In the genomic region with DNA sequence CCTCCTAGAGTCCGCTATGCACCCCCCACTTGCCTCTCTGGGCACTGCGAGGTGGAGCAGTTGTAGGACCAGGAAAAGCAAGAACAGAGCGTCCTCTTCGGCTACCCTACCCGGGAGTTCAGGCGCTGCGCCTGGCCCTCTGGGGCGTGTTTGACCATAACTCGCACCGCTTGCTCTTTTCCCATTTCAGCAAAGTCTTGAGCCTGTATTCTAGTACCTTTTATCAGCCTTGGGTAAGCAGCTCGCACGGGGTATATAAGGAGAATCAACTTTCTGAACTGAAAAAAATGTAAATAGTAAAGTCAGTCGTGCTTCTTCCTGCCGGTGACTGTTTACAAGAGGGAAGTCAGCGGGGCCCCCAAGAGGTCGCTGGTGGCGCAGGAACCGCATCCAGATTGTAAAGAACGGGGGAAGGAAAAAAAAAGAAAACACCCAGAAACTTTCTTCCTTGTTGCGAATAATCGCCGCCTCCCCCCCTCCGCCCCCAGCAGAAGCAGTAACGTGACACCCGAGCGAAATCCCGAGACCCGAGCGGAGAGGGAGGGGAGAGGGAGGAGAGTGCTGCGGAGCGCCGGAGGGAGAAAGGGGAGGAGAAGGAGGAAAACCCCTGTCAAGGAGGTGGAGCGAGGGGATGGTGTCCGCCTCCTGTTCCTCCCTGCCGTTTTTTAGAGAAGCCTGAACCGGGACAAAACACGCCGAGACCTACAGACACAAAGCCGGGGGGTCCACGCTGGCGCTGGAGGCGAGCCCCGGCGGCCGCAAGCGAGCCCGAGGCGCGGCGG, we compare ENCODE assay signal across 8 cellular contexts. TPM values are rescaled to one million over a fixed set of nuclear protein-coding genes. Genes with fewer than 3 reads are reported as not detected.
A peak's percentile ranks its signal among the peaks of the same experiment; 100 is the strongest.
DNase-seq lines count a peak whose midpoint lies in the region; ATAC-seq and TF ChIP-seq lines count a peak whose summit lies in the region.

A gene with protein sequence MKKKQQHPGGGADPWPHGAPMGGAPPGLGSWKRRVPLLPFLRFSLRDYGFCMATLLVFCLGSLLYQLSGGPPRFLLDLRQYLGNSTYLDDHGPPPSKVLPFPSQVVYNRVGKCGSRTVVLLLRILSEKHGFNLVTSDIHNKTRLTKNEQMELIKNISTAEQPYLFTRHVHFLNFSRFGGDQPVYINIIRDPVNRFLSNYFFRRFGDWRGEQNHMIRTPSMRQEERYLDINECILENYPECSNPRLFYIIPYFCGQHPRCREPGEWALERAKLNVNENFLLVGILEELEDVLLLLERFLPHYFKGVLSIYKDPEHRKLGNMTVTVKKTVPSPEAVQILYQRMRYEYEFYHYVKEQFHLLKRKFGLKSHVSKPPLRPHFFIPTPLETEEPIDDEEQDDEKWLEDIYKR (plus strand): TSS at position 668 of the 782 bp plus-strand sequence. CDS start 401 bp downstream, outside the sequence.

- no peak within 1 kb of the TSS for H3K27ac ChIP-seq in endodermal cell (ENCODE audit: low read depth, low read length)

- peak within 1 kb of the TSS; percentile 88 for H3K4me3 Mint-ChIP-seq in activated CD4-positive, alpha-beta memory T cell treated with anti-CD3 and anti-CD28 coated beads, Interleukin-2, amount 10 ng/mL, durations not matched to agents 7 days and 5 days
- H3K4me3 Mint-ChIP-seq in endodermal cell (peak within 1 kb of the TSS; percentile 88), memory B cell (peak within 1 kb of the TSS; percentile 99)

- 1 to 2% methylated on average over 19 to 49 of the region's 50 CpGs for WGBS in endodermal cell (ENCODE audit: insufficient coverage in 1 of 2, insufficient read length in 1 of 2), 2 experiments

- H3K9me3 ChIP-seq in endodermal cell (ENCODE audit: control insufficient read depth, low read length) = no peaks in the 10 kb centered on the region

- no peaks in the 10 kb centered on the region for H3K36me3 ChIP-seq in endodermal cell (ENCODE audit: control insufficient read depth, insufficient read depth, low read length)

- peak within 1 kb of the TSS; percentile 85 for H3K4me3 ChIP-seq in endodermal cell (ENCODE audit: low read length)

- no peaks in the 10 kb centered on the region for H3K9me3 Mint-ChIP-seq in activated CD4-positive, alpha-beta memory T cell treated with anti-CD3 and anti-CD28 coated beads, Interleukin-2, amount 10 ng/mL, durations not matched to agents 7 days and 5 days
- H3K9me3 Mint-ChIP-seq in endodermal cell (no peaks in the 10 kb centered on the region), memory B cell (no peaks in the 10 kb centered on the region)

- ATAC-seq in HG02678 (IDR thresholded peaks at IDR 0.05; ENCODE audit: unreplicated experiment) (peak; percentile 50), memory B cell (ENCODE audit: low read depth) (peak; percentile 52), GM21381 (IDR thresholded peaks at IDR 0.05; ENCODE audit: unreplicated experiment) (no peak)

- peak within 1 kb of the TSS; percentile 28 for H3K9ac ChIP-seq in endodermal cell (ENCODE audit: extremely low read depth, low read length, poor library complexity, severe bottlenecking)

- H3K27ac Mint-ChIP-seq in activated CD4-positive, alpha-beta memory T cell treated with anti-CD3 and anti-CD28 coated beads, Interleukin-2, amount 10 ng/mL, durations not matched to agents 7 days and 5 days = no peak within 1 kb of the TSS
- H3K27ac Mint-ChIP-seq in endodermal cell (peak within 1 kb of the TSS; percentile 81), memory B cell (peak within 1 kb of the TSS; percentile 97)

- no peaks in the 10 kb centered on the region for H3K4me1 ChIP-seq in endodermal cell (ENCODE audit: control insufficient read depth, insufficient read depth, low read length)

- DNase-seq in GDM1 (lab: John Stamatoyannopoulos, UW) = peak; percentile 79
- peak; percentile 13 for DNase-seq in NCI-H460 (ENCODE audit: extremely low read depth, low read depth)
- peak; percentile 68 for DNase-seq in activated CD4-positive, alpha-beta memory T cell treated with anti-CD3 and anti-CD28 coated beads, Interleukin-2, amount 10 ng/mL, durations not matched to agents 7 days and 5 days
- peak; percentile 95 for DNase-seq in endodermal cell
- DNase-seq in memory B cell (ENCODE audit: low spot score in 2 of 2) = peak; percentile 57 to 71
- peak; percentile 35 for DNase-seq in stimulated activated CD8-positive, alpha-beta memory T cell treated with anti-CD3 and anti-CD28 coated beads, Interleukin-4, amount 100 ng/mL, for 24 hours (ENCODE audit: low read depth)

- H3K4me1 Mint-ChIP-seq in activated CD4-positive, alpha-beta memory T cell treated with anti-CD3 and anti-CD28 coated beads, Interleukin-2, amount 10 ng/mL, durations not matched to agents 7 days and 5 days = peaks cover 28% of the 10 kb centered on the region
- peaks cover 9% of the 10 kb centered on the region for H3K4me1 Mint-ChIP-seq in endodermal cell
- H3K4me1 Mint-ChIP-seq in memory B cell = peaks cover 38% of the 10 kb centered on the region

- POLR2A ChIA-PET in activated CD4-positive, alpha-beta memory T cell treated with anti-CD3 and anti-CD28 coated beads, Interleukin-2, amount 10 ng/mL, durations not matched to agents 7 days and 5 days (lab: Charles Lee) = interaction anchor here (1.0 to 2.0 kb wide), 2 partner anchors 12 to 14 kb away, joined by 3 to 9 read pairs; no protein-coding TSS in a partner anchor

- peaks cover 4% of the 10 kb centered on the region for H3K27me3 ChIP-seq in endodermal cell (ENCODE audit: control insufficient read depth, insufficient read depth, low read length, poor library complexity, severe bottlenecking)

- no peaks in the 10 kb centered on the region for H3K36me3 Mint-ChIP-seq in activated CD4-positive, alpha-beta memory T cell treated with anti-CD3 and anti-CD28 coated beads, Interleukin-2, amount 10 ng/mL, durations not matched to agents 7 days and 5 days (ENCODE audit: low read depth)
- H3K36me3 Mint-ChIP-seq in endodermal cell (ENCODE audit: low read depth) = no peaks in the 10 kb centered on the region
- no peaks in the 10 kb centered on the region for H3K36me3 Mint-ChIP-seq in memory B cell

- CTCF ChIA-PET in activated CD4-positive, alpha-beta memory T cell treated with anti-CD3 and anti-CD28 coated beads, Interleukin-2, amount 10 ng/mL, durations not matched to agents 7 days and 5 days (lab: Charles Lee) = interaction anchor here (0.8 kb wide), 1 partner anchor 16 kb away, joined by 3 read pairs; no protein-coding TSS in a partner anchor

- H3K27me3 Mint-ChIP-seq in activated CD4-positive, alpha-beta memory T cell treated with anti-CD3 and anti-CD28 coated beads, Interleukin-2, amount 10 ng/mL, durations not matched to agents 7 days and 5 days = peaks cover 64% of the 10 kb centered on the region
- peaks cover 25% of the 10 kb centered on the region for H3K27me3 Mint-ChIP-seq in endodermal cell (ENCODE audit: insufficient read depth)
- no peaks in the 10 kb centered on the region for H3K27me3 Mint-ChIP-seq in memory B cell

- TF ChIP-seq CTCF in endodermal cell (conservative IDR thresholded peaks at IDR 0.05) = peak; percentile 73

RNA-seq across cellular contexts. Expression of the gene that starts here (rescaled TPM):
- 0.12 and 0.32 TPM in 2 replicates for total RNA-seq in NCI-H460 (2014; rRNA removed; shearing (Covaris generic))
- 0.07 TPM in 1 of 2 replicates, not detected in the other for polyA plus RNA-seq in NCI-H460 (2014; cell fraction: nucleus; rRNA removed)
- total RNA-seq in activated CD4-positive, alpha-beta memory T cell treated with anti-CD3 and anti-CD28 coated beads, Interleukin-2, amount 10 ng/mL, durations not matched to agents 7 days and 5 days = under 1 TPM; 0.80 to 0.93 TPM
- total RNA-seq in endodermal cell = 10 to 100 TPM; 15.3 to 16.3 TPM
- polyA plus RNA-seq in endodermal cell (2013, experiment 1 of 2) = 16.6 TPM
- polyA plus RNA-seq in endodermal cell (2013, experiment 2 of 2) = 15.3 TPM

Comparison
In these comparisons a context has a peak if more than half of its experiments do, and no peak if none do; other contexts are left out.
1. RNA of the gene that starts here (total RNA-seq): 15.3 to 16.3 TPM in endodermal cell; 0.80 to 0.93 TPM in activated CD4-positive, alpha-beta memory T cell treated with anti-CD3 and anti-CD28 coated beads, Interleukin-2, amount 10 ng/mL, durations not matched to agents 7 days and 5 days and 0.12 to 0.32 TPM in NCI-H460; every median in the first group is over 4 times any median in the second.
2. Peak in DNase-seq in NCI-H460; RNA of the gene not detected or under 1 TPM.
3. Peak in DNase-seq in activated CD4-positive, alpha-beta memory T cell treated with anti-CD3 and anti-CD28 coated beads, Interleukin-2, amount 10 ng/mL, durations not matched to agents 7 days and 5 days; RNA of the gene not detected or under 1 TPM.
4. DNase-seq: peak in every context shown above with its lines; median percentile 95 in endodermal cell; 79 in GDM1; 68 in activated CD4-positive, alpha-beta memory T cell treated with anti-CD3 and anti-CD28 coated beads, Interleukin-2, amount 10 ng/mL, durations not matched to agents 7 days and 5 days; 64 in memory B cell; 35 in stimulated activated CD8-positive, alpha-beta memory T cell treated with anti-CD3 and anti-CD28 coated beads, Interleukin-4, amount 100 ng/mL, for 24 hours; 13 in NCI-H460.
5. Peak in every context shown above with its lines, with median percentiles within 50 percentile points of each other: H3K4me3 Mint-ChIP-seq.